Comparison of ENCODE assay signal across 27 cellular contexts in the genomic region with DNA sequence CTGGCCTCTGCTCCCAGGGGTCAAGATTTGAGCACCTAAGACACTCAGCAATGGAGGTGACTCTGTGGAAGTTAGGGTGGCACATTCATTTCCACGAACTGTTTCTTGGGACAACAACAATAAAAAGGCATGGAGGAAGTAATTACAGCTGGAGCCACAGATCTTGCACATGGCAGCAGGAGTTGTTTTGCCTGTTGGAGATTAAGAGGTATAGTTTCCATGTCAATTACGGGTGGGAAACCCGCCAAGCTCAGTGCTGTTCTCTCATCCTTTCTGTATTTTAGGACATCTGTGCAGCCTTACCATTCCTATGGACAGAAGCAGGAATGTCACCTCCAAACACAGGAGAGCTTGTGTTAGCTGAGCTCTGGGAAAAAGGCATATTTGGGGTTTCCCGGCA.
A peak's percentile ranks its signal among the peaks of the same experiment; 100 is the strongest.
DNase-seq lines count a peak whose midpoint lies in the region; FAIRE-seq and TF ChIP-seq lines count a peak whose summit lies in the region.
"Had no signal": no experiment of that assay in that cellular context is flagged by ENCODE, and none has a peak within 500 bp of the region (broad histone marks: within the 10 kb centered on the region; RNA-seq: fewer than 3 reads in every experiment).

No MANE protein-coding gene starts in this region.

- POLR2A ChIA-PET in endothelial cell of umbilical vein (lab: Charles Lee) = no interaction called here

- no peak overlapping the region for H3K27ac ChIP-seq in endothelial cell of umbilical vein (ENCODE audit: insufficient read depth, low read depth, low read length)
- H3K27ac ChIP-seq: coronary artery, SK-N-MC, suprapubic skin, uterus had no signal

- no peaks in the 10 kb centered on the region for H3K9me3 ChIP-seq in endothelial cell of umbilical vein (replicated peaks; ENCODE audit: control insufficient read depth, insufficient read depth, low read length)
- H3K9me3 ChIP-seq: suprapubic skin, uterus had no signal

- H2AFZ ChIP-seq in endothelial cell of umbilical vein (ENCODE audit: low read depth, low read length) = no peak overlapping the region

- peak; percentile 41 for DNase-seq in NCI-H1092 treated with DMSO at 0.1 percent for 48 hours (lab: John Stamatoyannopoulos, UW)
- no peak for DNase-seq in NCI-H1092 (lab: John Stamatoyannopoulos, UW)
- DNase-seq in DMS153 treated with DMSO at 0.1 percent for 48 hours (lab: John Stamatoyannopoulos, UW; ENCODE audit: unreplicated experiment) = peak; percentile 29
- peak; percentile 78 for DNase-seq in NCI-H524 treated with DMSO at 0.1 percent for 48 hours (lab: John Stamatoyannopoulos, UW)
- peak; percentile 36 for DNase-seq in endothelial cell of umbilical vein (ENCODE audit: low read depth, low spot score)
- DNase-seq in NCI-H1048 (lab: John Stamatoyannopoulos, UW) = no peak
- DNase-seq in GM10266 (ENCODE audit: extremely low spot score) = no peak
- DNase-seq in SW480 (ENCODE audit: low spot score) = no peak
- DNase-seq: 8988T; activated CD8-positive, alpha-beta T cell treated with anti-CD3 and anti-CD28 coated beads, Interleukin-2, amount 10 ng/mL, durations not matched to agents 7 days and 5 days; CD4-positive, CD25-positive, alpha-beta regulatory T cell; DMS53; effector memory CD8-positive, alpha-beta T cell; GDM1; HCEC 1CT; midbrain; naive thymus-derived CD8-positive, alpha-beta T cell; NCI-H1436; NCI-H774; stimulated activated naive CD4-positive, alpha-beta T cell; T-helper 17 cell; uterus had no signal

- H4K20me1 ChIP-seq in endothelial cell of umbilical vein (replicated peaks; ENCODE audit: control insufficient read depth, extremely low read depth, insufficient read depth, low read length) = no peaks in the 10 kb centered on the region

- FAIRE-seq in endothelial cell of umbilical vein (lab: Jason Lieb, UNC) = peak; percentile 54
- FAIRE-seq: GM19239, keratinocyte had no signal

- CTCF ChIA-PET in endothelial cell of umbilical vein (lab: Charles Lee) = interaction anchor here (1.2 to 1.6 kb wide), 4 partner anchors 10 to 95 kb away, joined by 3 to 4 read pairs (median 4); no protein-coding TSS in a partner anchor

- H3K4me2 ChIP-seq in endothelial cell of umbilical vein (ENCODE audit: insufficient read depth, low read length) = no peak overlapping the region

- H3K27me3 ChIP-seq in endothelial cell of umbilical vein (ENCODE audit: control insufficient read depth in 2 of 2, insufficient read depth in 2 of 2, low read length in 2 of 2) = peaks cover 4 to 5% of the 10 kb centered on the region in 2 experiments
- H3K27me3 ChIP-seq: suprapubic skin, uterus had no signal

- H3K9ac ChIP-seq in endothelial cell of umbilical vein (replicated peaks; ENCODE audit: extremely low read depth, insufficient read depth, low read length) = no peak overlapping the region

- H3K4me3 ChIP-seq in endothelial cell of umbilical vein (replicated peaks in 1 of 3; ENCODE audit: insufficient read depth in 1 of 3, low read depth in 1 of 3, low read length in 3 of 3) = no peak overlapping the region
- H3K4me3 ChIP-seq: coronary artery, SK-N-MC, suprapubic skin, uterus had no signal

- no peaks in the 10 kb centered on the region for H3K4me1 ChIP-seq in endothelial cell of umbilical vein (ENCODE audit: control insufficient read depth, extremely low read depth, insufficient read depth, low read length)
- H3K4me1 ChIP-seq: uterus had no signal

- no TSS peak for BruUV-seq in endothelial cell of umbilical vein (replicated peaks; lab: Mats Ljungman, UMichigan)

- H3K36me3 ChIP-seq in endothelial cell of umbilical vein (ENCODE audit: control insufficient read depth in 2 of 2, extremely low read depth in 1 of 2, insufficient read depth in 2 of 2, low read length in 2 of 2) = no peaks in the 10 kb centered on the region
- H3K36me3 ChIP-seq: suprapubic skin, uterus had no signal

- TF ChIP-seq CTCF in endothelial cell of umbilical vein (IDR thresholded peaks at IDR 0.05; ENCODE audit: extremely low read depth in 1 of 2, insufficient read depth in 1 of 2, low read depth in 1 of 2, low read length in 2 of 2) (no peak), GM10266 (IDR thresholded peaks at IDR 0.05; ENCODE audit: control insufficient read depth, insufficient read depth, low read depth, missing control alignments) (no peak)

- dilution Hi-C loops in endothelial cell of umbilical vein (cut with MboI; ENCODE audit: extremely low pct_ligation_motif_present, low sequenced_read_pairs) = no loop called here

- H3K79me2 ChIP-seq in endothelial cell of umbilical vein (ENCODE audit: control insufficient read depth, insufficient read depth, low read length) = no peaks in the 10 kb centered on the region

- no peaks in the 10 kb centered on the region for H3K9me1 ChIP-seq in endothelial cell of umbilical vein (replicated peaks; ENCODE audit: control insufficient read depth, extremely low read depth, insufficient read depth, low read length)

- no peak for TF ChIP-seq POLR2A in endothelial cell of umbilical vein (IDR thresholded peaks at IDR 0.05; ENCODE audit: low read depth, low read length)

- intact Hi-C loops in endothelial cell of umbilical vein (cut with micrococcal nuclease) = no loop called here

TF ChIP-seq in endothelial cell of umbilical vein, 7 proteins besides CTCF, POLR2A, EP300 and RAD21:
- TF ChIP-seq MYC (IDR thresholded peaks at IDR 0.05; ENCODE audit: low read depth, low read length) = no peak
- TF ChIP-seq MAX (IDR thresholded peaks at IDR 0.05; ENCODE audit: insufficient read depth, insufficient read length) = no peak
- no peak for TF ChIP-seq GATA2 (IDR thresholded peaks at IDR 0.05; ENCODE audit: insufficient read depth, insufficient read length, low read depth, low read length)
- TF ChIP-seq JUN (IDR thresholded peaks at IDR 0.05; ENCODE audit: borderline replicate concordance, insufficient read depth, insufficient read length, low read depth) = no peak
- TF ChIP-seq FOS (IDR thresholded peaks at IDR 0.05; ENCODE audit: borderline replicate concordance, insufficient read depth, low read length) = no peak
- TF ChIP-seq EZH2 (IDR thresholded peaks at IDR 0.05; ENCODE audit: borderline replicate concordance, low read depth, low read length, severe bottlenecking) = no peak
- no peak for TF ChIP-seq POLR2AphosphoS5 (IDR thresholded peaks at IDR 0.05; ENCODE audit: insufficient read depth, low read depth, low read length)

Comparison
In these comparisons a context has a peak if more than half of its experiments do, and no peak if none do; other contexts are left out.
1. DNase-seq: peak in NCI-H1092 treated with DMSO at 0.1 percent for 48 hours (single experiment), DMS153 treated with DMSO at 0.1 percent for 48 hours (single experiment), NCI-H524 treated with DMSO at 0.1 percent for 48 hours (single experiment) and endothelial cell of umbilical vein (single experiment); none in NCI-H1092 (single experiment), NCI-H1048 (single experiment), GM10266 (single experiment) and SW480 (single experiment).